19 cellular contexts compared by ENCODE assay signal in genomic region chr4:147865926-147866325, GRCh38.
A peak's percentile ranks its signal among the peaks of the same experiment; 100 is the strongest.
DNase-seq lines count a peak whose midpoint lies in the region; ATAC-seq and TF ChIP-seq lines count a peak whose summit lies in the region.
"Had no signal": no experiment of that assay in that cellular context is flagged by ENCODE, and none has a peak within 500 bp of the region (broad histone marks: within the 10 kb centered on the region; RNA-seq: fewer than 3 reads in every experiment).

No MANE protein-coding gene starts in this region.

- H3K27me3 Mint-ChIP-seq in activated CD4-positive, alpha-beta memory T cell treated with anti-CD3 and anti-CD28 coated beads, Interleukin-2, amount 10 ng/mL, durations not matched to agents 7 days and 5 days = no peaks in the 10 kb centered on the region
- H3K27me3 Mint-ChIP-seq: activated CD4-positive, alpha-beta T cell treated with anti-CD3 and anti-CD28 coated beads, Interleukin-2, amount 10 ng/mL, durations not matched to agents 24 days and 14 days had no signal

- ATAC-seq in HG03045 (IDR thresholded peaks at IDR 0.05; ENCODE audit: unreplicated experiment) = no peak

- 49 to 51% methylated on average over 3 of the region's 3 CpGs for WGBS in esophagus squamous epithelium, 2 donors
- 45 to 49% (median 47%) methylated on average over 3 of the region's 3 CpGs for WGBS in ovary, 3 donors

- H3K9me2 ChIP-seq in PC-9 (ENCODE audit: insufficient read depth) = no peaks in the 10 kb centered on the region

- H3K27ac Mint-ChIP-seq in activated CD4-positive, alpha-beta memory T cell treated with anti-CD3 and anti-CD28 coated beads, Interleukin-2, amount 10 ng/mL, durations not matched to agents 7 days and 5 days = no peak overlapping the region
- H3K27ac Mint-ChIP-seq: activated CD4-positive, alpha-beta T cell treated with anti-CD3 and anti-CD28 coated beads, Interleukin-2, amount 10 ng/mL, durations not matched to agents 24 days and 14 days; T-helper 2 cell treated with Interferon-gamma antibody and Interleukin-4, amounts not matched to agents 5 μg/mL and 100 μg/mL, for 36 hours had no signal

- H3K36me3 Mint-ChIP-seq in activated CD4-positive, alpha-beta memory T cell treated with anti-CD3 and anti-CD28 coated beads, Interleukin-2, amount 10 ng/mL, durations not matched to agents 7 days and 5 days (ENCODE audit: low read depth) = peaks cover 14% of the 10 kb centered on the region

- no peak overlapping the region for H3K4me3 Mint-ChIP-seq in activated CD4-positive, alpha-beta memory T cell treated with anti-CD3 and anti-CD28 coated beads, Interleukin-2, amount 10 ng/mL, durations not matched to agents 7 days and 5 days
- H3K4me3 Mint-ChIP-seq: activated CD4-positive, alpha-beta T cell treated with anti-CD3 and anti-CD28 coated beads, Interleukin-2, amount 10 ng/mL, durations not matched to agents 24 days and 14 days; activated T-cell treated with anti-CD3 and anti-CD28 coated beads, Interleukin-2, amount 50 U/mL, for 72 hours; neural crest cell; T-helper 2 cell treated with Interferon-gamma antibody and Interleukin-4, amounts not matched to agents 5 μg/mL and 100 μg/mL, for 36 hours had no signal

- peaks cover 10% of the 10 kb centered on the region; the same call in 1 of the 2 replicates for H3F3A ChIP-seq in PC-9 (ENCODE audit: insufficient read depth, low read depth)

- no peaks in the 10 kb centered on the region for H3K9me3 Mint-ChIP-seq in activated CD4-positive, alpha-beta memory T cell treated with anti-CD3 and anti-CD28 coated beads, Interleukin-2, amount 10 ng/mL, durations not matched to agents 7 days and 5 days
- H3K9me3 Mint-ChIP-seq: activated CD4-positive, alpha-beta T cell treated with anti-CD3 and anti-CD28 coated beads, Interleukin-2, amount 10 ng/mL, durations not matched to agents 24 days and 14 days; activated T-cell treated with anti-CD3 and anti-CD28 coated beads, Interleukin-2, amount 50 U/mL, for 72 hours; neural crest cell; T-helper 2 cell treated with Interferon-gamma antibody and Interleukin-4, amounts not matched to agents 5 μg/mL and 100 μg/mL, for 36 hours had no signal

- no peak overlapping the region for H3K4me3 ChIP-seq in PC-9
- H3K4me3 ChIP-seq in esophagus squamous epithelium = no peak overlapping the region
- H3K4me3 ChIP-seq in ovary = no peak overlapping the region
- H3K4me3 ChIP-seq: thoracic aorta had no signal

- H3K79me2 ChIP-seq in PC-9 (ENCODE audit: low read depth) = no peaks in the 10 kb centered on the region

- H3K27me3 ChIP-seq in PC-9 (ENCODE audit: insufficient read depth, low read depth) (no peaks in the 10 kb centered on the region), esophagus squamous epithelium (no peaks in the 10 kb centered on the region), ovary (no peaks in the 10 kb centered on the region)

- BruUV-seq in PC-9 (replicated peaks; lab: Mats Ljungman, UMichigan) = no TSS peak

- H3K4me2 ChIP-seq in PC-9 = no peak overlapping the region

- H3K4me1 ChIP-seq in PC-9 (replicated peaks; ENCODE audit: insufficient read depth) = no peaks in the 10 kb centered on the region
- peaks cover 0 to 58% (median 17%) of the 10 kb centered on the region in 3 donors for H3K4me1 ChIP-seq in esophagus squamous epithelium
- peaks cover 16% of the 10 kb centered on the region for H3K4me1 ChIP-seq in ovary (ENCODE audit: insufficient read depth)

- peaks cover 3% of the 10 kb centered on the region; the same call in 1 of the 2 replicates for H3K36me3 ChIP-seq in PC-9 (ENCODE audit: low read depth)
- peaks cover 0 to 40% (median 0%) of the 10 kb centered on the region in 3 donors for H3K36me3 ChIP-seq in esophagus squamous epithelium
- H3K36me3 ChIP-seq in ovary = no peaks in the 10 kb centered on the region

- H3K4me1 Mint-ChIP-seq in activated CD4-positive, alpha-beta memory T cell treated with anti-CD3 and anti-CD28 coated beads, Interleukin-2, amount 10 ng/mL, durations not matched to agents 7 days and 5 days = peaks cover 6% of the 10 kb centered on the region
- H3K4me1 Mint-ChIP-seq: neural crest cell had no signal

- H3K27ac ChIP-seq in PC-9 = peak overlapping the region; percentile 26; the same call in 1 of the 2 replicates
- peak overlapping the region in 3 of 4 donors; percentile 28 to 78 (median 35) for H3K27ac ChIP-seq in esophagus squamous epithelium
- H3K27ac ChIP-seq in ovary = peak overlapping the region; percentile 26 to 53

- POLR2A ChIA-PET in PC-9 (lab: Charles Lee; ENCODE audit: unreplicated experiment) = no interaction called here
- POLR2A ChIA-PET in activated CD4-positive, alpha-beta memory T cell treated with anti-CD3 and anti-CD28 coated beads, Interleukin-2, amount 10 ng/mL, durations not matched to agents 7 days and 5 days (lab: Charles Lee) = interaction anchor here (0.7 to 1.7 kb wide), 4 partner anchors 21 to 249 kb away, joined by 3 to 7 read pairs (median 3); partner anchors contain the start of gene TMEM184C

- CTCF ChIA-PET in PC-9 (lab: Charles Lee) = interaction anchor here (0.6 to 1.7 kb wide), 8 partner anchors 15 to 705 kb away, joined by 3 to 21 read pairs (median 6); partner anchors contain the start of genes ARHGAP10 and PRMT9
- CTCF ChIA-PET in activated CD4-positive, alpha-beta memory T cell treated with anti-CD3 and anti-CD28 coated beads, Interleukin-2, amount 10 ng/mL, durations not matched to agents 7 days and 5 days (lab: Charles Lee) = interaction anchor here (1.0 to 5.6 kb wide), 33 partner anchors 8 to 347 kb away, joined by 3 to 88 read pairs (median 11); partner anchors contain the start of genes ARHGAP10, PRMT9 and TMEM184C

- DNase-seq in EH (ENCODE audit: low read depth) (peak; percentile 43), PC-9 (no peak), esophagus squamous epithelium (lab: John Stamatoyannopoulos, UW) (no peak), ovary (no peak), NCI-H1694 (lab: John Stamatoyannopoulos, UW) (no peak)
- DNase-seq in activated T-cell treated with anti-CD3 and anti-CD28 coated beads, Interleukin-2, amount 50 U/mL, for 1 hour = no peak
- DNase-seq in activated CD4-positive, alpha-beta memory T cell treated with anti-CD3 and anti-CD28 coated beads, Interleukin-2, amount 10 ng/mL, durations not matched to agents 7 days and 5 days = no peak
- DNase-seq: activated CD4-positive, alpha-beta T cell treated with anti-CD3 and anti-CD28 coated beads, Interleukin-2, amount 10 ng/mL, durations not matched to agents 24 days and 14 days; activated T-cell treated with anti-CD3 and anti-CD28 coated beads, Interleukin-2, amount 50 U/mL, for 72 hours; aorta; effector CD4-positive, alpha-beta T cell; left cardiac atrium; NCI-H146; NCI-H524; stimulated activated CD4-positive, alpha-beta T cell treated with anti-CD3 and anti-CD28 coated beads, Interleukin-12 subunit alpha, Interleukin-12 subunit beta, amount 100 ng/mL, for 4 hours had no signal

- H3K9me3 ChIP-seq in PC-9 (ENCODE audit: insufficient read depth, low read depth) (no peaks in the 10 kb centered on the region), esophagus squamous epithelium (no peaks in the 10 kb centered on the region), ovary (no peaks in the 10 kb centered on the region)
- H3K9me3 ChIP-seq: thoracic aorta had no signal

- intact Hi-C loops in PC-9 (cut with micrococcal nuclease; ENCODE audit: unreplicated experiment) = loop anchor here (1.0 to 5.0 kb wide), 9 partner anchors 133 to 847 kb away; no protein-coding TSS in a partner anchor
- intact Hi-C loops in esophagus squamous epithelium (cut with DNase I) = loop anchor here (5.0 kb wide), 1 partner anchor 159 kb away; no protein-coding TSS in a partner anchor
- intact Hi-C loops in ovary (cut with DNase I) = loop anchor here (1.0 to 5.0 kb wide), 2 partner anchors 158 to 159 kb away; no protein-coding TSS in a partner anchor

- no peaks in the 10 kb centered on the region; the same call in 1 of the 2 replicates for H4K20me1 ChIP-seq in PC-9 (ENCODE audit: insufficient read depth)

- no peak overlapping the region for H2AFZ ChIP-seq in PC-9

- no peak for TF ChIP-seq EP300 in ovary (IDR thresholded peaks at IDR 0.05)

- TF ChIP-seq CTCF in PC-9 (conservative IDR thresholded peaks at IDR 0.05) (no peak), esophagus squamous epithelium (IDR thresholded peaks at IDR 0.05) (no peak), ovary (IDR thresholded peaks at IDR 0.05) (no peak)

- no peak for TF ChIP-seq POLR2A in esophagus squamous epithelium (IDR thresholded peaks at IDR 0.05)
- no peak for TF ChIP-seq POLR2A in ovary (IDR thresholded peaks at IDR 0.05)
